ENCODE assay signal across 8 cellular contexts in genomic region chr14:73173092-73173735, GRCh38. TPM values are rescaled to one million over a fixed set of nuclear protein-coding genes. Genes with fewer than 3 reads are reported as not detected.
DNase-seq lines count a peak whose midpoint lies in the region; ATAC-seq, FAIRE-seq and TF ChIP-seq lines count a peak whose summit lies in the region.

No MANE protein-coding gene starts in this region.

- no peak overlapping the region for H3K9ac ChIP-seq in neuronal stem cell (ENCODE audit: low read depth, low read length, poor library complexity)

- no peak for TF ChIP-seq POLR2A in H54 (IDR thresholded peaks at IDR 0.05; ENCODE audit: low read depth, low read length)

- no peak for ATAC-seq in GM18907 (IDR thresholded peaks at IDR 0.05; ENCODE audit: unreplicated experiment)

- no peak overlapping the region for H2AFZ ChIP-seq in neuronal stem cell (ENCODE audit: low read length)

- no peak overlapping the region for H3K4me3 ChIP-seq in neuronal stem cell (ENCODE audit: low read length in 2 of 2)

- no peaks in the 10 kb centered on the region for H3K9me3 ChIP-seq in neuronal stem cell (replicated peaks in 1 of 2; ENCODE audit: control insufficient read depth in 2 of 2, insufficient read depth in 1 of 2, low read depth in 1 of 2, low read length in 2 of 2)

- no peak overlapping the region for H2BK15ac ChIP-seq in neuronal stem cell (ENCODE audit: low read length)

- H3K27me3 ChIP-seq in neuronal stem cell (ENCODE audit: control insufficient read depth in 3 of 3, insufficient read depth in 3 of 3, low read depth in 1 of 3, low read length in 3 of 3): no peaks in the 10 kb centered on the region

- no peak overlapping the region for H3K14ac ChIP-seq in neuronal stem cell (ENCODE audit: low read length)

- H2AK5ac ChIP-seq in neuronal stem cell (ENCODE audit: low read depth, low read length): no peak overlapping the region

- 100% methylated on average over 1 of the region's 3 CpGs; no CpG with 5 or more reads in 1 of the 2 donors for WGBS in neuronal stem cell (ENCODE audit: extremely low coverage in 2 of 2, insufficient read length in 2 of 2, insufficient replicate concordance in 1 of 2), 2 donors

- DNase-seq in AG08396 (ENCODE audit: low spot score) (peak; percentile 30), GM03348 (ENCODE audit: low spot score) (peak; percentile 57), NCI-H524 treated with DMSO at 0.1 percent for 48 hours (lab: John Stamatoyannopoulos, UW) (peak; percentile 59), dedifferentiated amniotic fluid mesenchymal stem cell (ENCODE audit: extremely low spot score) (peak; percentile 53), neuronal stem cell (ENCODE audit: low spot score) (peak; percentile 6), H54 (ENCODE audit: insufficient read length, low spot score) (no peak), globus pallidus (ENCODE audit: low spot score) (no peak)

- no peak overlapping the region for H4K91ac ChIP-seq in neuronal stem cell (ENCODE audit: low read depth, low read length, poor library complexity)

- H4K8ac ChIP-seq in neuronal stem cell (ENCODE audit: low read depth, low read length): no peak overlapping the region

- peaks cover 0 to 16% of the 10 kb centered on the region in 2 donors for H3K4me1 ChIP-seq in neuronal stem cell (ENCODE audit: control insufficient read depth in 2 of 2, insufficient read depth in 1 of 2, low read depth in 1 of 2, low read length in 2 of 2)

- no peak for FAIRE-seq in H54 (lab: Jason Lieb, UNC)

- H2BK12ac ChIP-seq in neuronal stem cell (ENCODE audit: low read length): no peak overlapping the region

- peaks cover 19 to 98% of the 10 kb centered on the region in 2 donors for H3K36me3 ChIP-seq in neuronal stem cell (replicated peaks in 1 of 2; ENCODE audit: control insufficient read depth in 2 of 2, insufficient read depth in 2 of 2, low read length in 2 of 2)

- H3K4me2 ChIP-seq in neuronal stem cell (ENCODE audit: insufficient read depth, low read length, poor library complexity, severe bottlenecking): no peak overlapping the region

- H3K79me1 ChIP-seq in neuronal stem cell (ENCODE audit: low read depth, low read length): no peaks in the 10 kb centered on the region

- no peak overlapping the region for H3K27ac ChIP-seq in neuronal stem cell (replicated peaks; ENCODE audit: low read length)

- H2BK5ac ChIP-seq in neuronal stem cell (ENCODE audit: low read length): no peak overlapping the region

- H2BK120ac ChIP-seq in neuronal stem cell (ENCODE audit: low read depth, low read length): no peak overlapping the region

- H3K4ac ChIP-seq in neuronal stem cell (ENCODE audit: low read length): no peak overlapping the region

- no peak overlapping the region for H3K23ac ChIP-seq in neuronal stem cell (ENCODE audit: low read depth, low read length, poor library complexity)

- no peak overlapping the region for H3K18ac ChIP-seq in neuronal stem cell (ENCODE audit: low read length)

RNA-seq across cellular contexts. Expression of gene PSEN1, which starts 36.9 kb away (rescaled TPM):
- polyA plus RNA-seq in neuronal stem cell (2013, experiment 1 of 2): 43.0 TPM
- polyA plus RNA-seq in neuronal stem cell (2013, experiment 2 of 2): 44.1 TPM

Comparison
In these comparisons a context has a peak if more than half of its experiments do, and no peak if none do; other contexts are left out.
1. DNase-seq: peak in AG08396 (single experiment), GM03348 (single experiment), NCI-H524 treated with DMSO at 0.1 percent for 48 hours (single experiment), dedifferentiated amniotic fluid mesenchymal stem cell (single experiment) and neuronal stem cell (single experiment); none in H54 (single experiment) and globus pallidus (single experiment).